10 cellular contexts compared by ENCODE assay signal in the genomic region with DNA sequence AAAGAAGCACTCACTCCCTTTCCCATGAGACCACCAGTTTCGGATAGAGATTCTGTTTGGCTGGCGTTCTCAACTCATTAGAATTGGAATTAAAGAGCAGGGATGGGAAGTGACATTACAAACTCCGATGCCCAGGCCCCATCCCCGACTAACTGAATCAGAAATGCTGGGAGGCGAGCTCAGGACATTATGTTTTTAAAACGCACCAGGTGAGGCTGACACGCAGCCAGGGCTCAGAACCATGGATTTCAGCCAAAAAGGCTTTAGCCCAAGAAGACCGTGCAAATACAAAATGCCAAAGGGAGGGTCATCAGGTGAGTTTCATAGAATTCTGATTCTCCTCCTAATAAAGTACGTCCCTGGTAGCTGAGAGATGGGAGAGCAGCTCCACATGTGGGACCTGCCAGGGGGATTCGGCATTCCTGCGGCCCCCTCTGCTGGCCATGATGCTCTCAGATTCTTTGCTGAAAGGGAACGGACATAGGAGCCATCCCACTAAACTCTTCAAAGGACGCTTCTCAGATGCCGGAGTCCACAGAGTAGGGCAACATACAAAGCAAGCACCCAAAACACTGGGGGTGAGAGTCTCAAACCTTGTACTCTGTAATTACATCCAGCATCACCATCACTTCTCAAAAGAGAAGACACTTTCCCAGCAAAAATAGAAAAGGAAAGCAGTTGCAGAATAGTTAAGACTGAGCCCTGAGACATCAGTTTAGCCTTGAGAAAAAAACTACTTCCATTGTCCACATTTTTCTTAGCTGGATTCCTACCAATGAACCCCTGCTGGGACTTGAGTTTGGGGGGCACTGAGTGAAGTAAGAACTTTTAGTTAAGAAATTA.
DNase-seq lines count a peak whose midpoint lies in the region; ATAC-seq and TF ChIP-seq lines count a peak whose summit lies in the region.
"Had no signal": no experiment of that assay in that cellular context is flagged by ENCODE, and none has a peak within 500 bp of the region (broad histone marks: within the 10 kb centered on the region; RNA-seq: fewer than 3 reads in every experiment).

No MANE protein-coding gene starts in this region.

- H2BK15ac ChIP-seq in mesenchymal stem cell (ENCODE audit: low read depth, poor library complexity, severe bottlenecking): no peak overlapping the region

- no peak overlapping the region for H3K23ac ChIP-seq in mesenchymal stem cell (ENCODE audit: low read length in 2 of 2)

- H2AFZ ChIP-seq in mesenchymal stem cell (ENCODE audit: low read depth, low read length): no peak overlapping the region

- H2BK120ac ChIP-seq in mesenchymal stem cell (ENCODE audit: low read depth, low read length): no peak overlapping the region

- peak; percentile 62 for TF ChIP-seq CTCF in C4-2B (conservative IDR thresholded peaks at IDR 0.05)
- peak; percentile 22; the same call in 1 of the 2 replicates for TF ChIP-seq CTCF in WTC11 (IDR thresholded peaks at IDR 0.05)

- H3K4me2 ChIP-seq in mesenchymal stem cell (ENCODE audit: low read length, poor library complexity, severe bottlenecking): no peak overlapping the region

- WGBS in mesenchymal stem cell: 55% methylated on average over 14 of the region's 14 CpGs

- H3K9me3 Mint-ChIP-seq in WTC11: no peaks in the 10 kb centered on the region

- POLR2A ChIA-PET in WTC11 (lab: Charles Lee): no interaction called here

- peaks cover 10% of the 10 kb centered on the region for H3K4me1 ChIP-seq in mesenchymal stem cell (ENCODE audit: control insufficient read depth, insufficient read depth, low read depth, low read length)
- H3K4me1 ChIP-seq: upper lobe of left lung had no signal

- no peak overlapping the region for H3K27ac Mint-ChIP-seq in WTC11

- no peak overlapping the region for H3K4ac ChIP-seq in mesenchymal stem cell (ENCODE audit: low read depth in 1 of 2, low read length in 2 of 2)

- H3K14ac ChIP-seq in mesenchymal stem cell (ENCODE audit: low read length in 2 of 2): no peak overlapping the region

- H2AK5ac ChIP-seq in mesenchymal stem cell (ENCODE audit: low read length, severe bottlenecking): no peak overlapping the region

- peak; percentile 36 for DNase-seq in HK-2 (ENCODE audit: unreplicated experiment)
- DNase-seq in WTC11 (ENCODE audit: low spot score): peak; percentile 80
- peak; percentile 67 for DNase-seq in mesenchymal stem cell
- DNase-seq in NCI-H2107 (lab: John Stamatoyannopoulos, UW): no peak
- DNase-seq in NCI-H774 (lab: John Stamatoyannopoulos, UW): no peak
- DNase-seq: foreskin melanocyte had no signal

- H3K27me3 Mint-ChIP-seq in WTC11 (ENCODE audit: low read depth): no peaks in the 10 kb centered on the region; the same call in 1 of the 2 replicates

- no peak overlapping the region for H4K8ac ChIP-seq in mesenchymal stem cell (ENCODE audit: low read length)

- CTCF ChIA-PET in WTC11 (lab: Charles Lee): interaction anchor here (0.6 to 3.2 kb wide), 51 partner anchors 10 to 618 kb away, joined by 3 to 41 read pairs (median 5); a partner anchor contains a TSS

- peaks cover 9% of the 10 kb centered on the region for H3K4me1 Mint-ChIP-seq in WTC11

- H3K27me3 ChIP-seq in mesenchymal stem cell (ENCODE audit: control insufficient read depth in 1 of 2, insufficient read depth in 1 of 2, low read length in 2 of 2): peaks cover 0 to 46% of the 10 kb centered on the region in 2 experiments
- H3K27me3 ChIP-seq: upper lobe of left lung had no signal

- H4K91ac ChIP-seq in mesenchymal stem cell (ENCODE audit: low read length): no peak overlapping the region

- H3K9me3 ChIP-seq in mesenchymal stem cell (ENCODE audit: control insufficient read depth, low read length): no peaks in the 10 kb centered on the region
- H3K9me3 ChIP-seq: upper lobe of left lung had no signal

- H3K79me1 ChIP-seq in mesenchymal stem cell (replicated peaks; ENCODE audit: low read length, poor library complexity, severe bottlenecking): no peaks in the 10 kb centered on the region

- H3K4me3 ChIP-seq in mesenchymal stem cell (ENCODE audit: insufficient read depth in 1 of 2, low read depth in 1 of 2, low read length in 2 of 2): no peak overlapping the region
- H3K4me3 ChIP-seq: upper lobe of left lung had no signal

- H3K27ac ChIP-seq in C4-2B (no peak overlapping the region), mesenchymal stem cell (ENCODE audit: low read length, poor library complexity, severe bottlenecking) (no peak overlapping the region)
- H3K27ac ChIP-seq: upper lobe of left lung had no signal

- H3K36me3 Mint-ChIP-seq in WTC11: no peaks in the 10 kb centered on the region

- H3K9ac ChIP-seq in mesenchymal stem cell (ENCODE audit: low read length): no peak overlapping the region

- no peak overlapping the region for H2BK5ac ChIP-seq in mesenchymal stem cell (ENCODE audit: low read depth, low read length, poor library complexity, severe bottlenecking)

- no peaks in the 10 kb centered on the region for H3K36me3 ChIP-seq in mesenchymal stem cell (ENCODE audit: control insufficient read depth in 1 of 2, insufficient read depth in 2 of 2, low read depth in 1 of 2, low read length in 2 of 2)
- H3K36me3 ChIP-seq: upper lobe of left lung had no signal

- peak; percentile 94 for ATAC-seq in WTC11
- ATAC-seq in HG03520 (IDR thresholded peaks at IDR 0.05; ENCODE audit: unreplicated experiment): no peak
- ATAC-seq in HG02973 (IDR thresholded peaks at IDR 0.05; ENCODE audit: unreplicated experiment): no peak

- H2BK12ac ChIP-seq in mesenchymal stem cell (ENCODE audit: low read length in 2 of 2): no peak overlapping the region

- no peak overlapping the region for H3K4me3 Mint-ChIP-seq in WTC11

- H3K18ac ChIP-seq in mesenchymal stem cell (ENCODE audit: low read depth in 1 of 2, low read length in 2 of 2): no peak overlapping the region

TF ChIP-seq in WTC11, 78 proteins besides CTCF, POLR2A, EP300 and RAD21 (continues in another document):
- TF ChIP-seq, protein P1, sequence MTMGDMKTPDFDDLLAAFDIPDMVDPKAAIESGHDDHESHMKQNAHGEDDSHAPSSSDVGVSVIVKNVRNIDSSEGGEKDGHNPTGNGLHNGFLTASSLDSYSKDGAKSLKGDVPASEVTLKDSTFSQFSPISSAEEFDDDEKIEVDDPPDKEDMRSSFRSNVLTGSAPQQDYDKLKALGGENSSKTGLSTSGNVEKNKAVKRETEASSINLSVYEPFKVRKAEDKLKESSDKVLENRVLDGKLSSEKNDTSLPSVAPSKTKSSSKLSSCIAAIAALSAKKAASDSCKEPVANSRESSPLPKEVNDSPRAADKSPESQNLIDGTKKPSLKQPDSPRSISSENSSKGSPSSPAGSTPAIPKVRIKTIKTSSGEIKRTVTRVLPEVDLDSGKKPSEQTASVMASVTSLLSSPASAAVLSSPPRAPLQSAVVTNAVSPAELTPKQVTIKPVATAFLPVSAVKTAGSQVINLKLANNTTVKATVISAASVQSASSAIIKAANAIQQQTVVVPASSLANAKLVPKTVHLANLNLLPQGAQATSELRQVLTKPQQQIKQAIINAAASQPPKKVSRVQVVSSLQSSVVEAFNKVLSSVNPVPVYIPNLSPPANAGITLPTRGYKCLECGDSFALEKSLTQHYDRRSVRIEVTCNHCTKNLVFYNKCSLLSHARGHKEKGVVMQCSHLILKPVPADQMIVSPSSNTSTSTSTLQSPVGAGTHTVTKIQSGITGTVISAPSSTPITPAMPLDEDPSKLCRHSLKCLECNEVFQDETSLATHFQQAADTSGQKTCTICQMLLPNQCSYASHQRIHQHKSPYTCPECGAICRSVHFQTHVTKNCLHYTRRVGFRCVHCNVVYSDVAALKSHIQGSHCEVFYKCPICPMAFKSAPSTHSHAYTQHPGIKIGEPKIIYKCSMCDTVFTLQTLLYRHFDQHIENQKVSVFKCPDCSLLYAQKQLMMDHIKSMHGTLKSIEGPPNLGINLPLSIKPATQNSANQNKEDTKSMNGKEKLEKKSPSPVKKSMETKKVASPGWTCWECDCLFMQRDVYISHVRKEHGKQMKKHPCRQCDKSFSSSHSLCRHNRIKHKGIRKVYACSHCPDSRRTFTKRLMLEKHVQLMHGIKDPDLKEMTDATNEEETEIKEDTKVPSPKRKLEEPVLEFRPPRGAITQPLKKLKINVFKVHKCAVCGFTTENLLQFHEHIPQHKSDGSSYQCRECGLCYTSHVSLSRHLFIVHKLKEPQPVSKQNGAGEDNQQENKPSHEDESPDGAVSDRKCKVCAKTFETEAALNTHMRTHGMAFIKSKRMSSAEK (CRISPR knock-in tag; IDR thresholded peaks at IDR 0.05; ENCODE audit: borderline replicate concordance): no peak
- TF ChIP-seq ZNF219 (CRISPR knock-in tag; IDR thresholded peaks at IDR 0.05; ENCODE audit: borderline replicate concordance): no peak
- no peak for TF ChIP-seq NR1H2 (CRISPR knock-in tag; IDR thresholded peaks at IDR 0.05)
- TF ChIP-seq FOXK1 (CRISPR knock-in tag; IDR thresholded peaks at IDR 0.05): no peak
- TF ChIP-seq, protein P2, sequence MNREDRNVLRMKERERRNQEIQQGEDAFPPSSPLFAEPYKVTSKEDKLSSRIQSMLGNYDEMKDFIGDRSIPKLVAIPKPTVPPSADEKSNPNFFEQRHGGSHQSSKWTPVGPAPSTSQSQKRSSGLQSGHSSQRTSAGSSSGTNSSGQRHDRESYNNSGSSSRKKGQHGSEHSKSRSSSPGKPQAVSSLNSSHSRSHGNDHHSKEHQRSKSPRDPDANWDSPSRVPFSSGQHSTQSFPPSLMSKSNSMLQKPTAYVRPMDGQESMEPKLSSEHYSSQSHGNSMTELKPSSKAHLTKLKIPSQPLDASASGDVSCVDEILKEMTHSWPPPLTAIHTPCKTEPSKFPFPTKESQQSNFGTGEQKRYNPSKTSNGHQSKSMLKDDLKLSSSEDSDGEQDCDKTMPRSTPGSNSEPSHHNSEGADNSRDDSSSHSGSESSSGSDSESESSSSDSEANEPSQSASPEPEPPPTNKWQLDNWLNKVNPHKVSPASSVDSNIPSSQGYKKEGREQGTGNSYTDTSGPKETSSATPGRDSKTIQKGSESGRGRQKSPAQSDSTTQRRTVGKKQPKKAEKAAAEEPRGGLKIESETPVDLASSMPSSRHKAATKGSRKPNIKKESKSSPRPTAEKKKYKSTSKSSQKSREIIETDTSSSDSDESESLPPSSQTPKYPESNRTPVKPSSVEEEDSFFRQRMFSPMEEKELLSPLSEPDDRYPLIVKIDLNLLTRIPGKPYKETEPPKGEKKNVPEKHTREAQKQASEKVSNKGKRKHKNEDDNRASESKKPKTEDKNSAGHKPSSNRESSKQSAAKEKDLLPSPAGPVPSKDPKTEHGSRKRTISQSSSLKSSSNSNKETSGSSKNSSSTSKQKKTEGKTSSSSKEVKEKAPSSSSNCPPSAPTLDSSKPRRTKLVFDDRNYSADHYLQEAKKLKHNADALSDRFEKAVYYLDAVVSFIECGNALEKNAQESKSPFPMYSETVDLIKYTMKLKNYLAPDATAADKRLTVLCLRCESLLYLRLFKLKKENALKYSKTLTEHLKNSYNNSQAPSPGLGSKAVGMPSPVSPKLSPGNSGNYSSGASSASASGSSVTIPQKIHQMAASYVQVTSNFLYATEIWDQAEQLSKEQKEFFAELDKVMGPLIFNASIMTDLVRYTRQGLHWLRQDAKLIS (CRISPR knock-in tag; IDR thresholded peaks at IDR 0.05; ENCODE audit: borderline replicate concordance): no peak
- TF ChIP-seq GABPB1 (CRISPR knock-in tag; IDR thresholded peaks at IDR 0.05): no peak
- TF ChIP-seq TEAD1 (CRISPR knock-in tag; IDR thresholded peaks at IDR 0.05): no peak

Comparison
In these comparisons a context has a peak if more than half of its experiments do, and no peak if none do; other contexts are left out.
1. DNase-seq: peak in HK-2 (single experiment), WTC11 (single experiment) and mesenchymal stem cell (single experiment); none in NCI-H2107 (single experiment) and NCI-H774 (single experiment).